ENCODE assay signal across 8 cellular contexts in the genomic region with DNA sequence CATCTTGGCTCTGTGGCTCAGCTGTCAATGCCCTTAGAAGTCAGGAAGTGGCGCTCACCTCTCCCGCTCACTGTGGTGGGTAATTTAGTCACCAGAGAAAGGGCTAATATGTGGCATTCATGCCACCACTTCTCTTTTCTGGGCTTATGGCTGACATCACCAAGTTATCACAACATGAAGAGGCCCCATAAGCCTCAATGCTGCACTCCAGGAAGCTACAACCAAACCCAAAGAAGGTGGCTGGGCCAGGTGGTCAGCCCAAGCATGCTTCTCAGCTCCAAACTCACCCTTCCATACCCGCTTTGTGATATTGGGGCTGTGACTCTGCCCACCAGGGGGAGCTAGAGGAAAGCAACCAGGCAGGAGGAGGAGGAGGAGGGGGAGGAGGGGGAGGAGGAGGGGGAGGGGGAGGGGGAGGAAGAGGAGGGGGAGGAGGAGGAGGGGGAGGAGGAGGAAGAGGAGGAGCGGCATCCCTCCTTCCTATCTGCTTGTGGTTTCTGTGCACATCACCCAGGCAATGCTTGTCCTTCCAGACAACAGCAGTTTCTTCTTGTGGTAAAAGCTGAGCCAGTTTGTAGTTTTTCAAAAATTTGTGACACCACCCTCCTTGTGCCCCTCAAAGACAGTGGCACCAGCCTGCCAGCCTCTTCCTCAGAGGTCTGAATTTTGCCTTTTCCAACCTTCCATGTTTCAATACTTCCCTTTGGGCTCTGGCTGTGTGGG. TPM values are rescaled to one million over a fixed set of nuclear protein-coding genes. Genes with fewer than 3 reads are reported as not detected.
DNase-seq lines count a peak whose midpoint lies in the region; ATAC-seq and TF ChIP-seq lines count a peak whose summit lies in the region.

No MANE protein-coding gene starts in this region.

- H3K27me3 Mint-ChIP-seq in activated CD8-positive, alpha-beta T cell treated with anti-CD3 and anti-CD28 coated beads, Interleukin-2, amount 10 ng/mL, durations not matched to agents 7 days and 5 days (ENCODE audit: low read depth), result peaks cover 12% of the 10 kb centered on the region
- H3K27me3 Mint-ChIP-seq in endothelial cell (ENCODE audit: unreplicated experiment) (peaks cover 7% of the 10 kb centered on the region), naive B cell (peaks cover 8 to 31% (median 16%) of the 10 kb centered on the region in 3 donors)

- no peak overlapping the region for H3K4me3 ChIP-seq in HEK293 (ENCODE audit: low read depth, low read length)

- peaks cover 10% of the 10 kb centered on the region for H3K4me1 Mint-ChIP-seq in activated CD8-positive, alpha-beta T cell treated with anti-CD3 and anti-CD28 coated beads, Interleukin-2, amount 10 ng/mL, durations not matched to agents 7 days and 5 days (ENCODE audit: low read depth)
- no peaks in the 10 kb centered on the region for H3K4me1 Mint-ChIP-seq in endothelial cell (ENCODE audit: unreplicated experiment)
- H3K4me1 Mint-ChIP-seq in naive B cell, result peaks cover 5 to 29% (median 20%) of the 10 kb centered on the region in 3 donors

- no peaks in the 10 kb centered on the region for H3K36me3 ChIP-seq in HEK293 (ENCODE audit: control insufficient read depth in 2 of 2, insufficient read depth in 1 of 2, low read length in 2 of 2)

- DNase-seq in EH (ENCODE audit: low read depth) (peak; percentile 56), NCI-H526 (lab: John Stamatoyannopoulos, UW) (peak; percentile 1 to 68), endothelial cell (ENCODE audit: low spot score) (peak; percentile 76), naive B cell (peak; percentile 59), NCI-H1105 treated with DMSO at 0.1 percent for 48 hours (lab: John Stamatoyannopoulos, UW) (no peak)
- DNase-seq in activated CD8-positive, alpha-beta T cell treated with anti-CD3 and anti-CD28 coated beads, Interleukin-2, amount 10 ng/mL, durations not matched to agents 7 days and 5 days, result peak; percentile 76
- peak; percentile 54 for DNase-seq in stimulated activated naive CD4-positive, alpha-beta T cell treated with Interleukin-2 at 50 U/mL for 16 hours (lab: John Stamatoyannopoulos, UW)

- ATAC-seq in activated CD8-positive, alpha-beta T cell treated with anti-CD3 and anti-CD28 coated beads, Interleukin-2, amount 10 ng/mL, durations not matched to agents 7 days and 5 days, result peak; percentile 71
- peak; percentile 84 to 92 for ATAC-seq in naive B cell (ENCODE audit: low read depth in 2 of 2)

- CTCF ChIA-PET in HEK293 (lab: Yijun Ruan, JAX), result interaction anchor here (0.5 to 3.5 kb wide), 33 partner anchors 9 to 1738 kb away, joined by 3 to 24 read pairs (median 3); partner anchors contain the start of gene MYOF
- CTCF ChIA-PET in activated CD8-positive, alpha-beta T cell treated with anti-CD3 and anti-CD28 coated beads, Interleukin-2, amount 10 ng/mL, durations not matched to agents 7 days and 5 days (lab: Charles Lee), result interaction anchor here (0.6 to 2.4 kb wide), 8 partner anchors 12 to 366 kb away, joined by 3 to 8 read pairs (median 4); partner anchors contain the start of gene MYOF

- no peak for TF ChIP-seq CTCF in HEK293 (tag by site-specific recombination; IDR thresholded peaks at IDR 0.05)
- peak; percentile 54 for TF ChIP-seq CTCF in endothelial cell (IDR thresholded peaks at IDR 0.05; ENCODE audit: unreplicated experiment)

- POLR2A ChIA-PET in HEK293 (lab: Yijun Ruan, JAX), result no interaction called here
- POLR2A ChIA-PET in activated CD8-positive, alpha-beta T cell treated with anti-CD3 and anti-CD28 coated beads, Interleukin-2, amount 10 ng/mL, durations not matched to agents 7 days and 5 days (lab: Charles Lee), result no interaction called here

- no peak overlapping the region for H3K4me3 Mint-ChIP-seq in activated CD8-positive, alpha-beta T cell treated with anti-CD3 and anti-CD28 coated beads, Interleukin-2, amount 10 ng/mL, durations not matched to agents 7 days and 5 days
- H3K4me3 Mint-ChIP-seq in endothelial cell (ENCODE audit: unreplicated experiment) (peak overlapping the region; percentile 24), naive B cell (peak overlapping the region in 2 of 8 donors; percentile 47 to 54)

- H3K4me1 ChIP-seq in HEK293 (ENCODE audit: control insufficient read depth, insufficient read depth, low read length), result no peaks in the 10 kb centered on the region

- H3K9me3 Mint-ChIP-seq in activated CD8-positive, alpha-beta T cell treated with anti-CD3 and anti-CD28 coated beads, Interleukin-2, amount 10 ng/mL, durations not matched to agents 7 days and 5 days (ENCODE audit: insufficient read depth), result no peaks in the 10 kb centered on the region
- H3K9me3 Mint-ChIP-seq in endothelial cell (ENCODE audit: unreplicated experiment) (no peaks in the 10 kb centered on the region), naive B cell (peaks cover 0 to 2% (median 0%) of the 10 kb centered on the region in 7 donors)

- no peak overlapping the region for H3K27ac ChIP-seq in HEK293 (ENCODE audit: extremely low read depth, low read depth, low read length)

- H3K9me3 ChIP-seq in HEK293 (ENCODE audit: control insufficient read depth, insufficient read depth, low read depth, low read length), result no peaks in the 10 kb centered on the region

- H3K36me3 Mint-ChIP-seq in activated CD8-positive, alpha-beta T cell treated with anti-CD3 and anti-CD28 coated beads, Interleukin-2, amount 10 ng/mL, durations not matched to agents 7 days and 5 days (ENCODE audit: low read depth), result no peaks in the 10 kb centered on the region
- H3K36me3 Mint-ChIP-seq in endothelial cell (ENCODE audit: low read depth, unreplicated experiment) (peaks cover 4% of the 10 kb centered on the region), naive B cell (no peaks in the 10 kb centered on the region)

- no peak overlapping the region for H3K27ac Mint-ChIP-seq in activated CD8-positive, alpha-beta T cell treated with anti-CD3 and anti-CD28 coated beads, Interleukin-2, amount 10 ng/mL, durations not matched to agents 7 days and 5 days
- H3K27ac Mint-ChIP-seq in endothelial cell (ENCODE audit: unreplicated experiment) (no peak overlapping the region), naive B cell (peak overlapping the region in 2 of 6 donors; percentile 28 to 32)

TF ChIP-seq in HEK293, 187 proteins besides CTCF, POLR2A, EP300 and RAD21:
- TF ChIP-seq ZNF600 (tag by site-specific recombination; IDR thresholded peaks at IDR 0.05), result 0 out of 2 replicates have a peak, but pooled peaks have one; percentile 40
- no peak for TF ChIP-seq ZNF280C (tag by site-specific recombination; IDR thresholded peaks at IDR 0.05)
- peak; percentile 40; the same call in 1 of the 2 replicates for TF ChIP-seq ZNF513 (tag by site-specific recombination; IDR thresholded peaks at IDR 0.05)
- no peak for TF ChIP-seq ZNF121 (tag by site-specific recombination; IDR thresholded peaks at IDR 0.05)
- TF ChIP-seq MYNN (tag by site-specific recombination; IDR thresholded peaks at IDR 0.05; ENCODE audit: borderline replicate concordance), result no peak
- no peak for TF ChIP-seq ZNF292 (tag by site-specific recombination; IDR thresholded peaks at IDR 0.05; ENCODE audit: borderline replicate concordance, low read depth)
- peak; percentile 39; the same call in 1 of the 2 replicates for TF ChIP-seq ZNF654 (tag by site-specific recombination; IDR thresholded peaks at IDR 0.05; ENCODE audit: low read depth)
- no peak for TF ChIP-seq ZNF266 (tag by site-specific recombination; IDR thresholded peaks at IDR 0.05; ENCODE audit: low read depth)
- TF ChIP-seq ZNF112 (tag by site-specific recombination; IDR thresholded peaks at IDR 0.05), result no peak

RNA-seq across cellular contexts. Expression of gene CYP26A1, which starts 42.1 kb away (rescaled TPM):
- not detected for total RNA-seq in activated CD8-positive, alpha-beta T cell treated with anti-CD3 and anti-CD28 coated beads, Interleukin-2, amount 10 ng/mL, durations not matched to agents 7 days and 5 days
- total RNA-seq in endothelial cell (ENCODE audit: unreplicated experiment), result 0.64 TPM
- polyA plus RNA-seq in naive B cell (ENCODE audit: low read depth in 6 of 6), result not detected

RNA-seq across cellular contexts. Expression of gene CYP26C1, which starts 55.2 kb away (rescaled TPM):
- total RNA-seq in activated CD8-positive, alpha-beta T cell treated with anti-CD3 and anti-CD28 coated beads, Interleukin-2, amount 10 ng/mL, durations not matched to agents 7 days and 5 days, result under 1 TPM; 0.10 to 0.11 TPM
- total RNA-seq in endothelial cell (ENCODE audit: unreplicated experiment), result 0.31 TPM
- polyA plus RNA-seq in naive B cell (ENCODE audit: low read depth in 6 of 6), result under 1 TPM in 1 of 6 donors, not detected in 5; 0.10 TPM
